8 cellular contexts compared by ENCODE assay signal in genomic region chr1:47508900-47509488, GRCh38.
A peak's percentile ranks its signal among the peaks of the same experiment; 100 is the strongest.
DNase-seq lines count a peak whose midpoint lies in the region; ATAC-seq and TF ChIP-seq lines count a peak whose summit lies in the region.

No MANE protein-coding gene starts in this region.

- no peak overlapping the region for H3K18ac ChIP-seq in trophoblast cell (ENCODE audit: low read length)

- H3K9me3 Mint-ChIP-seq in CD8-positive, alpha-beta memory T cell: peaks cover 0 to 9% (median 4%) of the 10 kb centered on the region in 5 donors
- H3K9me3 Mint-ChIP-seq in IgD-negative memory B cell: peaks cover 4 to 12% (median 4%) of the 10 kb centered on the region in 3 donors
- no peaks in the 10 kb centered on the region for H3K9me3 Mint-ChIP-seq in neural crest cell

- peak overlapping the region; percentile 53 to 84 (median 65) for H3K4me3 Mint-ChIP-seq in CD8-positive, alpha-beta memory T cell
- H3K4me3 Mint-ChIP-seq in IgD-negative memory B cell (peak overlapping the region; percentile 61 to 88 (median 76)), neural crest cell (peak overlapping the region; percentile 87)

- WGBS in thyroid gland, 2 donors: 30 to 35% methylated on average over 12 of the region's 12 CpGs
- WGBS in trophoblast cell (ENCODE audit: extremely low coverage, insufficient coverage, insufficient read length): no CpG with 5 or more reads among the region's 12 CpGs

- ATAC-seq in HG02798 (IDR thresholded peaks at IDR 0.05; ENCODE audit: poor library complexity, unreplicated experiment) (no peak), GM19452 (IDR thresholded peaks at IDR 0.05; ENCODE audit: unreplicated experiment) (no peak)

- H4K91ac ChIP-seq in trophoblast cell (ENCODE audit: low read depth, low read length): no peak overlapping the region

- peaks cover 48 to 76% of the 10 kb centered on the region in 2 donors for H3K27me3 Mint-ChIP-seq in CD8-positive, alpha-beta memory T cell
- H3K27me3 Mint-ChIP-seq in IgD-negative memory B cell (peaks cover 45% of the 10 kb centered on the region), neural crest cell (ENCODE audit: low read depth) (peaks cover 78% of the 10 kb centered on the region)

- H4K12ac ChIP-seq in trophoblast cell (ENCODE audit: low read depth, low read length): no peak overlapping the region

- H3K14ac ChIP-seq in trophoblast cell (ENCODE audit: low read length): no peak overlapping the region

- no peak overlapping the region for H2BK12ac ChIP-seq in trophoblast cell (ENCODE audit: low read length)

- no peak overlapping the region for H2BK5ac ChIP-seq in trophoblast cell (ENCODE audit: low read depth, low read length, poor library complexity)

- no peaks in the 10 kb centered on the region for H3K9me3 ChIP-seq in CD8-positive, alpha-beta memory T cell (ENCODE audit: low read length)
- H3K9me3 ChIP-seq in thyroid gland (no peaks in the 10 kb centered on the region), trophoblast cell (ENCODE audit: insufficient read depth, low read depth, low read length) (peaks cover 3% of the 10 kb centered on the region)

- peaks cover 47% of the 10 kb centered on the region for H3K27me3 ChIP-seq in CD8-positive, alpha-beta memory T cell (ENCODE audit: insufficient read depth, low read length, poor library complexity, severe bottlenecking)
- H3K27me3 ChIP-seq in thyroid gland: peaks cover 12% of the 10 kb centered on the region
- peaks cover 41% of the 10 kb centered on the region for H3K27me3 ChIP-seq in trophoblast cell (ENCODE audit: insufficient read depth, low read length)

- no peak overlapping the region for H3K23ac ChIP-seq in trophoblast cell (ENCODE audit: low read length)

- no peaks in the 10 kb centered on the region for H3K79me1 ChIP-seq in trophoblast cell (ENCODE audit: low read length)

- H3K4me1 Mint-ChIP-seq in CD8-positive, alpha-beta memory T cell: peaks cover 0 to 8% (median 5%) of the 10 kb centered on the region in 3 donors
- peaks cover 0 to 7% (median 4%) of the 10 kb centered on the region in 3 donors for H3K4me1 Mint-ChIP-seq in IgD-negative memory B cell
- H3K4me1 Mint-ChIP-seq in neural crest cell: peaks cover 12% of the 10 kb centered on the region

- no peaks in the 10 kb centered on the region for H3K36me3 ChIP-seq in CD8-positive, alpha-beta memory T cell (ENCODE audit: insufficient read depth, low read length)
- H3K36me3 ChIP-seq in thyroid gland (no peaks in the 10 kb centered on the region), trophoblast cell (ENCODE audit: control insufficient read depth in 1 of 2, insufficient read depth in 2 of 2, low read length in 2 of 2) (no peaks in the 10 kb centered on the region)

- H3K4me1 ChIP-seq in CD8-positive, alpha-beta memory T cell (ENCODE audit: insufficient read depth, low read length): no peaks in the 10 kb centered on the region
- H3K4me1 ChIP-seq in thyroid gland: peaks cover 4% of the 10 kb centered on the region in 2 donors
- H3K4me1 ChIP-seq in trophoblast cell (ENCODE audit: control insufficient read depth in 1 of 2, insufficient read depth in 2 of 2, low read length in 2 of 2): peaks cover 0 to 8% of the 10 kb centered on the region in 2 experiments

- H2AFZ ChIP-seq in trophoblast cell (ENCODE audit: insufficient read depth, low read length, poor library complexity): no peak overlapping the region

- peaks cover 0 to 3% (median 0%) of the 10 kb centered on the region in 3 donors for H3K36me3 Mint-ChIP-seq in CD8-positive, alpha-beta memory T cell
- H3K36me3 Mint-ChIP-seq in IgD-negative memory B cell (peaks cover 3% of the 10 kb centered on the region), neural crest cell (ENCODE audit: low read depth) (no peaks in the 10 kb centered on the region)

- H3K27ac ChIP-seq in CD8-positive, alpha-beta memory T cell (ENCODE audit: low read depth, low read length): no peak overlapping the region
- H3K27ac ChIP-seq in thyroid gland (no peak overlapping the region), trophoblast cell (ENCODE audit: low read depth, low read length) (no peak overlapping the region)

- peak overlapping the region; percentile 19 for H3K4me3 ChIP-seq in CD8-positive, alpha-beta memory T cell (ENCODE audit: low read length)
- H3K4me3 ChIP-seq in fibroblast of mammary gland (ENCODE audit: control insufficient read depth, low read depth, low read length) (no peak overlapping the region), thyroid gland (replicated peaks in 1 of 3) (peak overlapping the region in 1 of 3 donors; percentile 21), trophoblast cell (ENCODE audit: low read depth, low read length) (no peak overlapping the region)

- intact Hi-C loops in thyroid gland (cut with DNase I): no loop called here

- no peak overlapping the region for H3K27ac Mint-ChIP-seq in CD8-positive, alpha-beta memory T cell
- no peak overlapping the region for H3K27ac Mint-ChIP-seq in IgD-negative memory B cell
- H3K27ac Mint-ChIP-seq in neural crest cell (ENCODE audit: unreplicated experiment): peak overlapping the region; percentile 64

- no peak overlapping the region for H2BK120ac ChIP-seq in trophoblast cell (ENCODE audit: insufficient read depth, low read length, poor library complexity)

- H3K4ac ChIP-seq in trophoblast cell (ENCODE audit: low read depth, low read length): no peak overlapping the region

- DNase-seq in CD8-positive, alpha-beta memory T cell: no peak
- DNase-seq in fibroblast of mammary gland (ENCODE audit: low read depth) (peak; percentile 35), neural crest cell (ENCODE audit: low read depth, low spot score) (no peak), thyroid gland (no peak), trophoblast cell (no peak)

- no peak overlapping the region for H3K9ac ChIP-seq in trophoblast cell (ENCODE audit: low read length)

- H3K4me2 ChIP-seq in trophoblast cell (ENCODE audit: low read length): no peak overlapping the region

- no peak for TF ChIP-seq POLR2A in thyroid gland (IDR thresholded peaks at IDR 0.05)

- no peak for TF ChIP-seq CTCF in fibroblast of mammary gland (conservative IDR thresholded peaks at IDR 0.05; ENCODE audit: control insufficient read depth, insufficient read depth, low read depth, low read length)
- TF ChIP-seq CTCF in neural crest cell (conservative IDR thresholded peaks at IDR 0.05): no peak
- no peak for TF ChIP-seq CTCF in thyroid gland (IDR thresholded peaks at IDR 0.05)

- POLR2A ChIA-PET in CD8-positive, alpha-beta memory T cell (lab: Charles Lee): no interaction called here

- no peak overlapping the region for H4K8ac ChIP-seq in trophoblast cell (ENCODE audit: low read depth, low read length)

- CTCF ChIA-PET in CD8-positive, alpha-beta memory T cell (lab: Charles Lee): no interaction called here

- no peak overlapping the region for H2AK5ac ChIP-seq in trophoblast cell (ENCODE audit: low read length)

- no peaks in the 10 kb centered on the region for H3K79me2 ChIP-seq in trophoblast cell (ENCODE audit: control insufficient read depth, insufficient read depth, low read length, poor library complexity)
